ENCODE assay signal across 9 cellular contexts in the genomic region with DNA sequence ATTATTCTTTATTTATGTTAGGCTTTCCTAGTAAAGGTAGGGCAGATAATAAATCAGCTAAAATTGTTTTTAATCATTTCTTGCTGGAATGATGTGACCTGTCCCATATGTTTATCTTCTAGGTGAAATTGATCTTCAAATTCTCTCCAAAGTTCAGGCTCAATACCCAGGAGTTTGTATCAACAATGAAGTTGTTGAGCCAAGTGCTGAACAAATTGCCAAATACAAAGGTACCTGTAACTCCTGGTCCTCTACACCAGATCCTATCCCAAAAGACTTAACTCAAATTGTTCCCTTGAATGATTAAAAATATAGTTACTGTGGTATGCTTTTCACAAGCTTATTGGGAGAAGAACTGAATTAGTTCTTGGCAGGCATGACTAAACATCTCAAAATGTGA. TPM values are rescaled to one million over a fixed set of nuclear protein-coding genes. Genes with fewer than 3 reads are reported as not detected.
"Had no signal": no experiment of that assay in that cellular context is flagged by ENCODE, and none has a peak within 500 bp of the region (broad histone marks: within the 10 kb centered on the region; RNA-seq: fewer than 3 reads in every experiment).

No MANE protein-coding gene starts in this region.

- ATAC-seq: GM12878 had no signal

- DNase-seq: GDM1, GF-D8 had no signal

- H3K4me3 ChIP-seq: GM12878 had no signal

- FAIRE-seq: G401.6, GM12891, GM12892, GM18507, GM19239 had no signal

RNA-seq across cellular contexts. Expression of gene HNMT, which starts 36.5 kb away (rescaled TPM):
- total RNA-seq: G401, GM12878 had no signal
- polyA plus RNA-seq: GM12878 had no signal
